In genomic region chr10:45669897-45670296, GRCh38 we compare ENCODE assay signal across 8 cellular contexts. TPM values are rescaled to one million over a fixed set of nuclear protein-coding genes. Genes with fewer than 3 reads are reported as not detected.
DNase-seq lines count a peak whose midpoint lies in the region; ATAC-seq and TF ChIP-seq lines count a peak whose summit lies in the region.
"Not testable (repeated sequence)": the region's sequence is repeated elsewhere in the genome, so short reads cannot be mapped to it uniquely, and the experiment has no call there.

No MANE protein-coding gene starts in this region.

- H3K9ac ChIP-seq in Karpas-422 (ENCODE audit: low read length): not testable (repeated sequence)

- not testable (repeated sequence) for ATAC-seq in activated naive CD8-positive, alpha-beta T cell treated with anti-CD3 and anti-CD28 coated beads, Interleukin-2, amount 10 ng/mL, durations not matched to agents 7 days and 5 days (ENCODE audit: low read depth); natural killer cell treated with Interleukin-12 subunit alpha and Interleukin-12 subunit beta and Interleukin-15 and Interleukin-18, amount 100 ng/mL, for 72 hours

- intact Hi-C loops in CD4-positive, alpha-beta memory T cell (cut with micrococcal nuclease): loop anchor here (5.0 to 10.0 kb wide), 2 partner anchors 57 to 355 kb away; partner anchors contain the start of gene WASHC2C
- intact Hi-C loops in activated T-helper 1 cell treated with anti-CD3 and anti-CD28 coated beads, Interleukin-12 subunit alpha, Interleukin-12 subunit beta, Interleukin-2, Interleukin-4 antibody, amounts not matched to agents 30 ng/mL and 10 ng/mL and 1 ng/mL, durations not matched to agents 14 hours and 24 hours and 36 hours (cut with micrococcal nuclease): loop anchor here (5.0 kb wide), 3 partner anchors 298 to 668 kb away; partner anchors contain the start of genes ALOX5 and ZNF22

- TF ChIP-seq CTCF in glutamatergic neuron (IDR thresholded peaks at IDR 0.05; ENCODE audit: partially characterized antibody, unreplicated experiment): not testable (repeated sequence)

- H3K27ac Mint-ChIP-seq in CD4-positive, alpha-beta memory T cell: peak overlapping the region in 3 of 7 donors; percentile 57 to 69 (median 63)
- not testable (repeated sequence) for H3K27ac Mint-ChIP-seq in T-helper 1 cell treated with Interleukin-12 subunit alpha and Interleukin-12 subunit beta and Interleukin-4 antibody, amounts not matched to agents 30 μg/mL and 1 μg/mL, for 36 hours; activated naive CD8-positive, alpha-beta T cell treated with anti-CD3 and anti-CD28 coated beads, Interleukin-2, amount 10 ng/mL, durations not matched to agents 7 days and 5 days; glutamatergic neuron (ENCODE audit: unreplicated experiment); stimulated activated naive CD8-positive, alpha-beta T cell treated with anti-CD3 and anti-CD28 coated beads, Interleukin-15, Interleukin-2, amounts not matched to agents 100 ng/mL and 50 ng/mL, for 24 hours
- peak overlapping the region; percentile 27 for H3K27ac Mint-ChIP-seq in activated T-helper 1 cell treated with anti-CD3 and anti-CD28 coated beads, Interleukin-12 subunit alpha, Interleukin-12 subunit beta, Interleukin-2, Interleukin-4 antibody, amounts not matched to agents 30 ng/mL and 10 ng/mL and 1 ng/mL, durations not matched to agents 14 hours and 24 hours and 36 hours
- peak overlapping the region in 1 of 2 donors; percentile 26 for H3K27ac Mint-ChIP-seq in natural killer cell treated with Interleukin-12 subunit alpha and Interleukin-12 subunit beta and Interleukin-15 and Interleukin-18, amount 100 ng/mL, for 72 hours

- not testable (repeated sequence) for H4K20me1 ChIP-seq in Karpas-422 (ENCODE audit: insufficient read depth, low read depth, low read length)

- peak overlapping the region in 6 of 8 donors; percentile 4 to 66 (median 30) for H3K4me3 Mint-ChIP-seq in CD4-positive, alpha-beta memory T cell
- peak overlapping the region; percentile 18 for H3K4me3 Mint-ChIP-seq in T-helper 1 cell treated with Interleukin-12 subunit alpha and Interleukin-12 subunit beta and Interleukin-4 antibody, amounts not matched to agents 30 μg/mL and 1 μg/mL, for 36 hours
- peak overlapping the region; percentile 9 for H3K4me3 Mint-ChIP-seq in activated T-helper 1 cell treated with anti-CD3 and anti-CD28 coated beads, Interleukin-12 subunit alpha, Interleukin-12 subunit beta, Interleukin-2, Interleukin-4 antibody, amounts not matched to agents 30 ng/mL and 10 ng/mL and 1 ng/mL, durations not matched to agents 14 hours and 24 hours and 36 hours
- peak overlapping the region; percentile 32 for H3K4me3 Mint-ChIP-seq in activated naive CD8-positive, alpha-beta T cell treated with anti-CD3 and anti-CD28 coated beads, Interleukin-2, amount 10 ng/mL, durations not matched to agents 7 days and 5 days
- H3K4me3 Mint-ChIP-seq in glutamatergic neuron (ENCODE audit: unreplicated experiment): peak overlapping the region; percentile 51
- peak overlapping the region; percentile 61 for H3K4me3 Mint-ChIP-seq in natural killer cell treated with Interleukin-12 subunit alpha and Interleukin-12 subunit beta and Interleukin-15 and Interleukin-18, amount 100 ng/mL, for 72 hours
- peak overlapping the region; percentile 42 for H3K4me3 Mint-ChIP-seq in stimulated activated naive CD8-positive, alpha-beta T cell treated with anti-CD3 and anti-CD28 coated beads, Interleukin-15, Interleukin-2, amounts not matched to agents 100 ng/mL and 50 ng/mL, for 24 hours

- peaks cover 72% of the 10 kb centered on the region for H3K79me2 ChIP-seq in Karpas-422 (ENCODE audit: low read length)

- H3K9me3 Mint-ChIP-seq in CD4-positive, alpha-beta memory T cell; T-helper 1 cell treated with Interleukin-12 subunit alpha and Interleukin-12 subunit beta and Interleukin-4 antibody, amounts not matched to agents 30 μg/mL and 1 μg/mL, for 36 hours; activated T-helper 1 cell treated with anti-CD3 and anti-CD28 coated beads, Interleukin-12 subunit alpha, Interleukin-12 subunit beta, Interleukin-2, Interleukin-4 antibody, amounts not matched to agents 30 ng/mL and 10 ng/mL and 1 ng/mL, durations not matched to agents 14 hours and 24 hours and 36 hours; activated naive CD8-positive, alpha-beta T cell treated with anti-CD3 and anti-CD28 coated beads, Interleukin-2, amount 10 ng/mL, durations not matched to agents 7 days and 5 days; natural killer cell treated with Interleukin-12 subunit alpha and Interleukin-12 subunit beta and Interleukin-15 and Interleukin-18, amount 100 ng/mL, for 72 hours; stimulated activated naive CD8-positive, alpha-beta T cell treated with anti-CD3 and anti-CD28 coated beads, Interleukin-15, Interleukin-2, amounts not matched to agents 100 ng/mL and 50 ng/mL, for 24 hours: not testable (repeated sequence)
- peaks cover 13% of the 10 kb centered on the region for H3K9me3 Mint-ChIP-seq in glutamatergic neuron (ENCODE audit: unreplicated experiment)

- POLR2A ChIA-PET in CD4-positive, alpha-beta memory T cell (lab: Charles Lee; ENCODE audit: partially characterized antibody); activated naive CD8-positive, alpha-beta T cell treated with anti-CD3 and anti-CD28 coated beads, Interleukin-2, amount 10 ng/mL, durations not matched to agents 7 days and 5 days (lab: Charles Lee): not testable (repeated sequence)

- not testable (repeated sequence) for H3K9me2 ChIP-seq in Karpas-422 (replicated peaks; ENCODE audit: insufficient read depth, low read length)

- CTCF ChIA-PET in CD4-positive, alpha-beta memory T cell (lab: Charles Lee; ENCODE audit: partially characterized antibody): not testable (repeated sequence)

- not testable (repeated sequence) for DNase-seq in CD4-positive, alpha-beta memory T cell; Karpas-422; activated T-helper 1 cell treated with anti-CD3 and anti-CD28 coated beads, Interleukin-12 subunit alpha, Interleukin-12 subunit beta, Interleukin-2, Interleukin-4 antibody, amounts not matched to agents 30 ng/mL and 10 ng/mL and 1 ng/mL, durations not matched to agents 14 hours and 24 hours and 36 hours (ENCODE audit: low spot score); activated naive CD8-positive, alpha-beta T cell treated with anti-CD3 and anti-CD28 coated beads, Interleukin-2, amount 10 ng/mL, durations not matched to agents 7 days and 5 days; glutamatergic neuron; natural killer cell treated with Interleukin-12 subunit alpha and Interleukin-12 subunit beta and Interleukin-15 and Interleukin-18, amount 100 ng/mL, for 72 hours (ENCODE audit: low spot score)

- not testable (repeated sequence) for H2AFZ ChIP-seq in Karpas-422 (ENCODE audit: low read length)

- H3K4me3 ChIP-seq in CD4-positive, alpha-beta memory T cell (ENCODE audit: low read length in 2 of 2): not testable (repeated sequence)
- H3K4me3 ChIP-seq in Karpas-422 (ENCODE audit: low read length): peak overlapping the region; percentile 68; the same call in 1 of the 2 replicates

- H3K9me3 ChIP-seq in CD4-positive, alpha-beta memory T cell (ENCODE audit: control insufficient read depth in 1 of 2, low read length in 2 of 2); Karpas-422 (ENCODE audit: low read length): not testable (repeated sequence)

- peaks cover 36 to 70% (median 54%) of the 10 kb centered on the region in 4 donors for H3K4me1 Mint-ChIP-seq in CD4-positive, alpha-beta memory T cell
- peaks cover 26% of the 10 kb centered on the region for H3K4me1 Mint-ChIP-seq in T-helper 1 cell treated with Interleukin-12 subunit alpha and Interleukin-12 subunit beta and Interleukin-4 antibody, amounts not matched to agents 30 μg/mL and 1 μg/mL, for 36 hours (ENCODE audit: low read depth)
- peaks cover 30% of the 10 kb centered on the region for H3K4me1 Mint-ChIP-seq in activated T-helper 1 cell treated with anti-CD3 and anti-CD28 coated beads, Interleukin-12 subunit alpha, Interleukin-12 subunit beta, Interleukin-2, Interleukin-4 antibody, amounts not matched to agents 30 ng/mL and 10 ng/mL and 1 ng/mL, durations not matched to agents 14 hours and 24 hours and 36 hours (ENCODE audit: low read depth)
- peaks cover 27% of the 10 kb centered on the region for H3K4me1 Mint-ChIP-seq in activated naive CD8-positive, alpha-beta T cell treated with anti-CD3 and anti-CD28 coated beads, Interleukin-2, amount 10 ng/mL, durations not matched to agents 7 days and 5 days
- H3K4me1 Mint-ChIP-seq in glutamatergic neuron (ENCODE audit: low read depth, unreplicated experiment): peaks cover 10% of the 10 kb centered on the region
- peaks cover 51 to 53% of the 10 kb centered on the region in 2 donors for H3K4me1 Mint-ChIP-seq in natural killer cell treated with Interleukin-12 subunit alpha and Interleukin-12 subunit beta and Interleukin-15 and Interleukin-18, amount 100 ng/mL, for 72 hours (ENCODE audit: low read depth in 2 of 2)
- peaks cover 41% of the 10 kb centered on the region for H3K4me1 Mint-ChIP-seq in stimulated activated naive CD8-positive, alpha-beta T cell treated with anti-CD3 and anti-CD28 coated beads, Interleukin-15, Interleukin-2, amounts not matched to agents 100 ng/mL and 50 ng/mL, for 24 hours (ENCODE audit: low read depth)

- H3K36me3 Mint-ChIP-seq in CD4-positive, alpha-beta memory T cell: peaks cover 6 to 12% of the 10 kb centered on the region in 2 donors
- not testable (repeated sequence) for H3K36me3 Mint-ChIP-seq in T-helper 1 cell treated with Interleukin-12 subunit alpha and Interleukin-12 subunit beta and Interleukin-4 antibody, amounts not matched to agents 30 μg/mL and 1 μg/mL, for 36 hours (ENCODE audit: low read depth); activated T-helper 1 cell treated with anti-CD3 and anti-CD28 coated beads, Interleukin-12 subunit alpha, Interleukin-12 subunit beta, Interleukin-2, Interleukin-4 antibody, amounts not matched to agents 30 ng/mL and 10 ng/mL and 1 ng/mL, durations not matched to agents 14 hours and 24 hours and 36 hours (ENCODE audit: low read depth); glutamatergic neuron (ENCODE audit: unreplicated experiment); natural killer cell treated with Interleukin-12 subunit alpha and Interleukin-12 subunit beta and Interleukin-15 and Interleukin-18, amount 100 ng/mL, for 72 hours; stimulated activated naive CD8-positive, alpha-beta T cell treated with anti-CD3 and anti-CD28 coated beads, Interleukin-15, Interleukin-2, amounts not matched to agents 100 ng/mL and 50 ng/mL, for 24 hours (ENCODE audit: low read depth)
- H3K36me3 Mint-ChIP-seq in activated naive CD8-positive, alpha-beta T cell treated with anti-CD3 and anti-CD28 coated beads, Interleukin-2, amount 10 ng/mL, durations not matched to agents 7 days and 5 days: peaks cover 20% of the 10 kb centered on the region

- H3K27ac ChIP-seq in CD4-positive, alpha-beta memory T cell (ENCODE audit: low read depth, low read length); Karpas-422 (ENCODE audit: low read length): not testable (repeated sequence)

- H3K27me3 Mint-ChIP-seq in CD4-positive, alpha-beta memory T cell; T-helper 1 cell treated with Interleukin-12 subunit alpha and Interleukin-12 subunit beta and Interleukin-4 antibody, amounts not matched to agents 30 μg/mL and 1 μg/mL, for 36 hours (ENCODE audit: low read depth); activated T-helper 1 cell treated with anti-CD3 and anti-CD28 coated beads, Interleukin-12 subunit alpha, Interleukin-12 subunit beta, Interleukin-2, Interleukin-4 antibody, amounts not matched to agents 30 ng/mL and 10 ng/mL and 1 ng/mL, durations not matched to agents 14 hours and 24 hours and 36 hours (ENCODE audit: insufficient read depth); activated naive CD8-positive, alpha-beta T cell treated with anti-CD3 and anti-CD28 coated beads, Interleukin-2, amount 10 ng/mL, durations not matched to agents 7 days and 5 days; glutamatergic neuron (ENCODE audit: unreplicated experiment); natural killer cell treated with Interleukin-12 subunit alpha and Interleukin-12 subunit beta and Interleukin-15 and Interleukin-18, amount 100 ng/mL, for 72 hours; stimulated activated naive CD8-positive, alpha-beta T cell treated with anti-CD3 and anti-CD28 coated beads, Interleukin-15, Interleukin-2, amounts not matched to agents 100 ng/mL and 50 ng/mL, for 24 hours: not testable (repeated sequence)

- H3K4me2 ChIP-seq in Karpas-422 (ENCODE audit: low read depth, low read length, poor library complexity, severe bottlenecking): peak overlapping the region; percentile 77

- not testable (repeated sequence) for H3K36me3 ChIP-seq in CD4-positive, alpha-beta memory T cell (ENCODE audit: insufficient read depth, low read length)
- H3K36me3 ChIP-seq in Karpas-422 (ENCODE audit: insufficient read depth, low read length): peaks cover 14% of the 10 kb centered on the region

- not testable (repeated sequence) for H3K27me3 ChIP-seq in CD4-positive, alpha-beta memory T cell (ENCODE audit: insufficient read depth, low read length); Karpas-422 (ENCODE audit: low read length)

- peaks cover 12% of the 10 kb centered on the region for H3K4me1 ChIP-seq in CD4-positive, alpha-beta memory T cell (ENCODE audit: insufficient read depth, low read length)
- peaks cover 33% of the 10 kb centered on the region for H3K4me1 ChIP-seq in Karpas-422 (ENCODE audit: low read length)

RNA-seq across cellular contexts. Expression of gene ZFAND4, which starts 2.7 kb away (rescaled TPM):
- 10 to 100 TPM; 25.1 to 28.1 TPM for total RNA-seq in CD4-positive, alpha-beta memory T cell
- 10 to 100 TPM; 17.9 to 24.2 TPM for polyA plus RNA-seq in CD4-positive, alpha-beta memory T cell
- total RNA-seq in Karpas-422 (2014; rRNA removed; shearing (Covaris generic); ENCODE audit: low replicate concordance): 55.0 and 61.3 TPM in 2 replicates
- 11.1 and 11.5 TPM in 2 replicates for total RNA-seq in activated T-helper 1 cell treated with anti-CD3 and anti-CD28 coated beads, Interleukin-12 subunit alpha, Interleukin-12 subunit beta, Interleukin-2, Interleukin-4 antibody, amounts not matched to agents 30 ng/mL and 10 ng/mL and 1 ng/mL, durations not matched to agents 14 hours and 24 hours and 36 hours
- 10 to 100 TPM; 22.3 to 24.3 TPM for total RNA-seq in activated naive CD8-positive, alpha-beta T cell treated with anti-CD3 and anti-CD28 coated beads, Interleukin-2, amount 10 ng/mL, durations not matched to agents 7 days and 5 days
- total RNA-seq in glutamatergic neuron (ENCODE audit: unreplicated experiment): 33.0 TPM
- total RNA-seq in natural killer cell treated with Interleukin-12 subunit alpha and Interleukin-12 subunit beta and Interleukin-15 and Interleukin-18, amount 100 ng/mL, for 72 hours: 10 to 100 TPM; 23.5 to 24.7 TPM

RNA-seq across cellular contexts. Expression of gene WASHC2C, which starts 57.2 kb away (rescaled TPM):
- 10 to 100 TPM; 72.4 to 77.2 TPM for total RNA-seq in CD4-positive, alpha-beta memory T cell
- polyA plus RNA-seq in CD4-positive, alpha-beta memory T cell: 10 to 100 TPM in 1 of 2 donors, 1 to 10 TPM in 1; 4.2 to 32.9 TPM
- total RNA-seq in Karpas-422 (2014; rRNA removed; shearing (Covaris generic); ENCODE audit: low replicate concordance): 30.7 and 30.9 TPM in 2 replicates
- 26.6 and 27.2 TPM in 2 replicates for total RNA-seq in activated T-helper 1 cell treated with anti-CD3 and anti-CD28 coated beads, Interleukin-12 subunit alpha, Interleukin-12 subunit beta, Interleukin-2, Interleukin-4 antibody, amounts not matched to agents 30 ng/mL and 10 ng/mL and 1 ng/mL, durations not matched to agents 14 hours and 24 hours and 36 hours
- total RNA-seq in activated naive CD8-positive, alpha-beta T cell treated with anti-CD3 and anti-CD28 coated beads, Interleukin-2, amount 10 ng/mL, durations not matched to agents 7 days and 5 days: 10 to 100 TPM; 43.6 to 44.7 TPM
- total RNA-seq in glutamatergic neuron (ENCODE audit: unreplicated experiment): 86.6 TPM
- total RNA-seq in natural killer cell treated with Interleukin-12 subunit alpha and Interleukin-12 subunit beta and Interleukin-15 and Interleukin-18, amount 100 ng/mL, for 72 hours: 10 to 100 TPM; 24.4 to 39.4 TPM

Comparison
In these comparisons a context has a peak if more than half of its experiments do, and no peak if none do; other contexts are left out.
1. H3K4me3 Mint-ChIP-seq: peak in every context shown above with its lines; median percentile 61 in natural killer cell treated with Interleukin-12 subunit alpha and Interleukin-12 subunit beta and Interleukin-15 and Interleukin-18, amount 100 ng/mL, for 72 hours; 51 in glutamatergic neuron; 42 in stimulated activated naive CD8-positive, alpha-beta T cell treated with anti-CD3 and anti-CD28 coated beads, Interleukin-15, Interleukin-2, amounts not matched to agents 100 ng/mL and 50 ng/mL, for 24 hours; 32 in activated naive CD8-positive, alpha-beta T cell treated with anti-CD3 and anti-CD28 coated beads, Interleukin-2, amount 10 ng/mL, durations not matched to agents 7 days and 5 days; 30 in CD4-positive, alpha-beta memory T cell; 18 in T-helper 1 cell treated with Interleukin-12 subunit alpha and Interleukin-12 subunit beta and Interleukin-4 antibody, amounts not matched to agents 30 μg/mL and 1 μg/mL, for 36 hours; 9 in activated T-helper 1 cell treated with anti-CD3 and anti-CD28 coated beads, Interleukin-12 subunit alpha, Interleukin-12 subunit beta, Interleukin-2, Interleukin-4 antibody, amounts not matched to agents 30 ng/mL and 10 ng/mL and 1 ng/mL, durations not matched to agents 14 hours and 24 hours and 36 hours.